ENCODE assay signal across 13 cellular contexts in the genomic region with DNA sequence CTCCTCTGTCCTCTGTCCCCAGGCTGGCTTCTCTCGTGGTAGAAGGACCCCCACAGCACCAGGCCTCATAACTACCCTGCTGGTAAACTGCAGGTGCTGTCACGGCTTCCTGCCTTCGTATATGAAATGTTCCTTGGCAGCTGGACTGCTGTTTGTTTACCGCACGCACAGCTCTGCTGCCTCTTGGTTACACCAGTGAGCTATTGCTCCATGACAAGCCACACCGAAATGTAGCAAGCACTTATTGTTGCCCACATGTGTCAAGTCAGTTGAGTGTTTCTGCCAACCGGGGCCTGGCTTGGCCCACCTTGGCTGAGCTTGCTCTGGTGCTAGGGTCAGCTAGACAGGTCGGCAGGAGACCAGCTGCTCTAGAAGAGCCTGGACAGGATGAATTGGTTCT. TPM values are rescaled to one million over a fixed set of nuclear protein-coding genes. Genes with fewer than 3 reads are reported as not detected.
DNase-seq lines count a peak whose midpoint lies in the region; ATAC-seq, FAIRE-seq and TF ChIP-seq lines count a peak whose summit lies in the region.
"Had no signal": no experiment of that assay in that cellular context is flagged by ENCODE, and none has a peak within 500 bp of the region (broad histone marks: within the 10 kb centered on the region; RNA-seq: fewer than 3 reads in every experiment).

No MANE protein-coding gene starts in this region.

- no peaks in the 10 kb centered on the region for H3K79me1 ChIP-seq in H9 (ENCODE audit: insufficient read depth, low read depth, low read length, poor library complexity, severe bottlenecking)

- no peak overlapping the region for H3T11ph ChIP-seq in H9 (ENCODE audit: low read length)

- no peak overlapping the region for H2BK15ac ChIP-seq in H9 (ENCODE audit: low read depth, low read length)

- H3K4me1 ChIP-seq in H9 (ENCODE audit: insufficient read depth, low read length): peaks cover 5% of the 10 kb centered on the region; the same call in 1 of the 2 replicates

- no peak overlapping the region for H2AFZ ChIP-seq in H9 (ENCODE audit: low read length)

- no peak overlapping the region for H3K23ac ChIP-seq in H9 (ENCODE audit: insufficient read length, low read depth, low read length)

- H3K79me2 ChIP-seq in H9 (ENCODE audit: insufficient read depth, low read length): no peaks in the 10 kb centered on the region

- no peak overlapping the region for H3K4me2 ChIP-seq in H9 (ENCODE audit: insufficient read depth, insufficient read length, low read length)

- H2BK120ac ChIP-seq in H9 (ENCODE audit: low read depth, low read length, poor library complexity, severe bottlenecking): no peak overlapping the region

- no peak overlapping the region for H2BK12ac ChIP-seq in H9 (ENCODE audit: insufficient read length, low read depth, low read length)

- FAIRE-seq in GM18507 (lab: Jason Lieb, UNC): peak; percentile 75

- no peak overlapping the region for H2AK5ac ChIP-seq in H9 (ENCODE audit: insufficient read length, low read length)

- ATAC-seq in HG02642 (IDR thresholded peaks at IDR 0.05; ENCODE audit: poor library complexity, unreplicated experiment) (peak; percentile 38), Right ventricle myocardium superior (ENCODE audit: poor library complexity) (no peak), GM19455 (IDR thresholded peaks at IDR 0.05; ENCODE audit: unreplicated experiment) (no peak)
- ATAC-seq: gastroesophageal sphincter had no signal

- peaks cover 46% of the 10 kb centered on the region for H3K4me1 Mint-ChIP-seq in nephron
- peaks cover 29 to 44% of the 10 kb centered on the region in 2 experiments for H3K4me1 Mint-ChIP-seq in H9

- TF ChIP-seq CTCF in nephron (IDR thresholded peaks at IDR 0.05; ENCODE audit: unreplicated experiment in 3 of 3) (no peak), H9 (conservative IDR thresholded peaks at IDR 0.05) (no peak)

- H4K91ac ChIP-seq in H9 (ENCODE audit: insufficient read length, low read depth, low read length): no peak overlapping the region

- H2BK20ac ChIP-seq in H9 (ENCODE audit: low read depth, low read length, poor library complexity, severe bottlenecking): no peak overlapping the region

- H3K9me3 ChIP-seq in H9 (ENCODE audit: control insufficient read depth, low read depth, low read length): no peaks in the 10 kb centered on the region
- H3K9me3 ChIP-seq: gastroesophageal sphincter, neutrophil had no signal

- H3K27me3 ChIP-seq in H9 (ENCODE audit: insufficient read depth, low read length): no peaks in the 10 kb centered on the region

- no peaks in the 10 kb centered on the region for H4K20me1 ChIP-seq in H9 (ENCODE audit: control insufficient read depth, insufficient read depth, insufficient read length)

- H3K4ac ChIP-seq in H9 (ENCODE audit: low read depth, low read length): no peak overlapping the region

- H3K27ac Mint-ChIP-seq in nephron (peak overlapping the region in 2 of 3 experiments; percentile 13 to 50), H9 (no peak overlapping the region; a peak in 1 of 7 replicates)

- H3K56ac ChIP-seq in H9 (ENCODE audit: insufficient read length, low read depth, low read length): no peak overlapping the region

- H3K36me3 Mint-ChIP-seq in nephron (ENCODE audit: low read depth) (no peaks in the 10 kb centered on the region), H9 (ENCODE audit: insufficient read depth in 1 of 3, low read depth in 3 of 3) (no peaks in the 10 kb centered on the region)

- no peak overlapping the region for H2BK5ac ChIP-seq in H9 (ENCODE audit: insufficient read length, low read length)

- no CpG with 5 or more reads among the region's 8 CpGs for WGBS in H9 (ENCODE audit: extremely low coverage, insufficient read length, low lambda C conversion rate)

- H4K5ac ChIP-seq in H9 (ENCODE audit: insufficient read length, low read depth, low read length): no peak overlapping the region

- no peak overlapping the region for H3K9ac ChIP-seq in H9 (ENCODE audit: extremely low read depth, insufficient read length, low read length)

- intact Hi-C loops in Right ventricle myocardium superior (cut with DNase I): no loop called here

- no peak overlapping the region for H3K4me3 Mint-ChIP-seq in nephron
- H3K4me3 Mint-ChIP-seq in H9: no peak overlapping the region

- H3K27me3 Mint-ChIP-seq in nephron (ENCODE audit: low read depth) (peaks cover 14% of the 10 kb centered on the region), H9 (ENCODE audit: low read depth) (peaks cover 80% of the 10 kb centered on the region)

- H3K9me3 Mint-ChIP-seq in nephron (no peaks in the 10 kb centered on the region), H9 (no peaks in the 10 kb centered on the region; a peak in 1 of 5 replicates)

- no peak overlapping the region for H4K8ac ChIP-seq in H9 (replicated peaks; ENCODE audit: insufficient read length, low read depth, low read length)

- H3K14ac ChIP-seq in H9 (ENCODE audit: insufficient read depth, low read length): no peak overlapping the region

- DNase-seq in GM18507 (ENCODE audit: extremely low spot score, insufficient read length, low read depth) (no peak), NCI-H2081 (lab: John Stamatoyannopoulos, UW) (peak; percentile 52 to 90), H9 (no peak), Right ventricle myocardium superior (no peak)
- DNase-seq: Calu3, T1000 had no signal

- no peaks in the 10 kb centered on the region for H3K23me2 ChIP-seq in H9 (ENCODE audit: insufficient read length, low read depth, low read length, poor library complexity, severe bottlenecking)

- no peak overlapping the region for H3K18ac ChIP-seq in H9 (ENCODE audit: insufficient read length, low read depth, low read length)

- H3K27ac ChIP-seq in H9 (ENCODE audit: insufficient read length, low read depth, low read length): no peak overlapping the region
- H3K27ac ChIP-seq: gastroesophageal sphincter, HL-60, neutrophil had no signal

RNA-seq across cellular contexts. Expression of a gene that starts 21.7 kb away (rescaled TPM):
- 3.6 and 3.8 TPM in 2 replicates for total RNA-seq in H9 (2021)
- total RNA-seq in Right ventricle myocardium superior: not detected
- total RNA-seq: Calu3, gastroesophageal sphincter, MCF 10A had no signal

RNA-seq across cellular contexts. Expression of a gene that starts 49.4 kb away (rescaled TPM):
- total RNA-seq in H9 (2021) (0.31 TPM in 1 of 2 replicates, not detected in the other), Right ventricle myocardium superior (not detected)
- total RNA-seq: Calu3, gastroesophageal sphincter, MCF 10A had no signal

Comparison
In these comparisons a context has a peak if more than half of its experiments do, and no peak if none do; other contexts are left out.
1. DNase-seq: peak in NCI-H2081 (2 of 2); none in GM18507 (single experiment), H9 (single experiment) and Right ventricle myocardium superior (single experiment).
2. H3K27ac Mint-ChIP-seq: peak in nephron (2 of 3); none in H9 (0 of 3).